ENCODE assay signal across 10 cellular contexts in the genomic region with DNA sequence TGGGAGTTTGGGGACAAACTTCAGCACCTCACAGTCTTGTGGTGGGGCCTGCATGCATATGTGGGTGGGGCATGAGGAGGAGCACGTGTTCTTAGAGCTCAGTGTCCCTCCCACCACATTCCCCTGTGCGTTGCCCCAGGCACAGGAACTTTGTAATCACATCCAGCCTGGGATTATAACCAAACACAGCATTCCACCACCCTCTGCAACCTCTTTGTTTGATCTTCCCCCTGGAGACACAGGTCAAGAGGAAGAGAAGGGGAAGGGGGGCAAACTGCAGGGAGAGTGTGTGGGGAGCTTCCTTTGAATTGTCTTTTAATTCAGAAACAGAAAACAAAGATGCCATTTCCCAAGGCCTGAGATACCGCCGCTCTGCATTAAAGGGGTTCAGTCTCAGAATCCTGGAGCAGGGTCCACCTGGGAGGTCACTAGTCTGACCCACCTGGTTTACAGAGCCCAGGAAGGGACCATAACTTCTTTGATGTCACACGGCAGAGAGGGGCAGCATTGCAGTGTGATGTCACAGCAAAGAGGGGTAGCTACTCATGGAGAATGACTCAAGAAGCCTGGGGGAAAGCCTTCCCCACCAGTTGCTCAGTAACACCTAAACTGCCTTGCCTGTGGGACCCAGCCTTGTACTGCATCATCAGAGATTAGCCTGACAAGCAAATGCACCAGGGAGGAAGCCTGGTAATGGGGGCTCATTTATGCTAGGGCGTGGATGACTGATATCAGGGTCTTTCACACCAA.
DNase-seq lines count a peak whose midpoint lies in the region; ATAC-seq, FAIRE-seq and TF ChIP-seq lines count a peak whose summit lies in the region.
"Had no signal": no experiment of that assay in that cellular context is flagged by ENCODE, and none has a peak within 500 bp of the region (broad histone marks: within the 10 kb centered on the region; RNA-seq: fewer than 3 reads in every experiment).

No MANE protein-coding gene starts in this region.

- intact Hi-C loops in mammary epithelial cell (cut with micrococcal nuclease) (no loop called here), HepG2 (cut with micrococcal nuclease; ENCODE audit: unreplicated experiment) (loop anchor here (1.0 to 5.0 kb wide), 4 partner anchors 31 to 111 kb away; no protein-coding TSS in a partner anchor)

- peak; percentile 43 for DNase-seq in AG20443 (ENCODE audit: low spot score)
- DNase-seq in mammary epithelial cell: peak; percentile 60
- DNase-seq in HepG2 (ENCODE audit: low spot score): peak; percentile 98
- no peak for DNase-seq in activated CD4-positive, CD25-positive, alpha-beta regulatory T cell (lab: John Stamatoyannopoulos, UW)
- DNase-seq in OCI-M1 (lab: John Stamatoyannopoulos, UW): no peak
- DNase-seq: activated naive CD4-positive, alpha-beta T cell treated with anti-CD3 and anti-CD28 coated beads, Interleukin-2, amount 10 ng/mL, durations not matched to agents 7 days and 5 days had no signal

- H4K20me1 ChIP-seq in mammary epithelial cell (ENCODE audit: insufficient read depth, low read length) (no peaks in the 10 kb centered on the region), HepG2 (ENCODE audit: insufficient read depth, low read length) (no peaks in the 10 kb centered on the region)

- TF ChIP-seq EP300 in HepG2 (IDR thresholded peaks at IDR 0.05; ENCODE audit: low read depth in 2 of 2, low read length in 2 of 2) (peak; percentile 37 to 88; a peak in 3 of 4 replicates), HepG2 (CRISPR knock-in tag; IDR thresholded peaks at IDR 0.05; ENCODE audit: borderline replicate concordance) (peak; percentile 70)

- H3K27ac ChIP-seq in mammary epithelial cell (ENCODE audit: insufficient read depth, low read depth, low read length): peak overlapping the region; percentile 69
- H3K27ac ChIP-seq in HepG2 (ENCODE audit: extremely low read length, insufficient read depth, low read length): peak overlapping the region; percentile 98

- TF ChIP-seq RAD21 in HepG2 (CRISPR knock-in tag; IDR thresholded peaks at IDR 0.05): no peak

- H3K9ac ChIP-seq in mammary epithelial cell (ENCODE audit: insufficient read depth, low read length) (peak overlapping the region; percentile 22), HepG2 (ENCODE audit: insufficient read depth, low read depth, low read length) (peak overlapping the region; percentile 95)

- no peaks in the 10 kb centered on the region for H3K79me2 ChIP-seq in mammary epithelial cell (ENCODE audit: insufficient read depth, low read length)
- peaks cover 22% of the 10 kb centered on the region for H3K79me2 ChIP-seq in HepG2 (ENCODE audit: insufficient read depth, low read length)

- H3K9me3 Mint-ChIP-seq in IgD-negative memory B cell: peaks cover 0 to 3% (median 0%) of the 10 kb centered on the region in 3 donors

- peak overlapping the region; percentile 31 for H3K4me2 ChIP-seq in mammary epithelial cell (ENCODE audit: insufficient read depth, low read depth, low read length)
- peak overlapping the region; percentile 93 for H3K4me2 ChIP-seq in HepG2 (ENCODE audit: low read depth, low read length)

- dilution Hi-C loops in mammary epithelial cell (cut with HindIII; ENCODE audit: low sequenced_read_pairs): no loop called here

- peaks cover 24% of the 10 kb centered on the region for H3K4me1 ChIP-seq in mammary epithelial cell (ENCODE audit: insufficient read depth, low read length)
- peaks cover 61% of the 10 kb centered on the region for H3K4me1 ChIP-seq in HepG2 (ENCODE audit: insufficient read depth, low read length)

- peaks cover 2% of the 10 kb centered on the region for H3K27me3 Mint-ChIP-seq in IgD-negative memory B cell

- BruUV-seq in mammary epithelial cell (replicated peaks; lab: Mats Ljungman, UMichigan) (no TSS peak), HepG2 (replicated peaks; lab: Mats Ljungman, UMichigan) (TSS peak; percentile 88)

- FAIRE-seq in HepG2 (lab: Jason Lieb, UNC): peak; percentile 96

- H3K9me3 ChIP-seq in mammary epithelial cell (replicated peaks; ENCODE audit: insufficient read depth, low read length): no peaks in the 10 kb centered on the region
- H3K9me3 ChIP-seq in HepG2 (ENCODE audit: low read length): no peaks in the 10 kb centered on the region
- H3K9me3 ChIP-seq: ovary had no signal

- H3K27ac Mint-ChIP-seq in IgD-negative memory B cell: peak overlapping the region in 1 of 3 donors; percentile 57
- H3K27ac Mint-ChIP-seq: activated naive CD4-positive, alpha-beta T cell treated with anti-CD3 and anti-CD28 coated beads, Interleukin-2, amount 10 ng/mL, durations not matched to agents 7 days and 5 days had no signal

- H3K4me3 Mint-ChIP-seq in IgD-negative memory B cell: peak overlapping the region in 3 of 4 donors; percentile 18 to 68 (median 58)
- H3K4me3 Mint-ChIP-seq: activated naive CD4-positive, alpha-beta T cell treated with anti-CD3 and anti-CD28 coated beads, Interleukin-2, amount 10 ng/mL, durations not matched to agents 7 days and 5 days had no signal

- TF ChIP-seq POLR2A in HepG2 (IDR thresholded peaks at IDR 0.05; ENCODE audit: insufficient read depth in 1 of 2, low read depth in 2 of 2, low read length in 2 of 2): peak; percentile 64 to 68

- H3K36me3 Mint-ChIP-seq in IgD-negative memory B cell: peaks cover 3% of the 10 kb centered on the region
- H3K36me3 Mint-ChIP-seq: activated naive CD4-positive, alpha-beta T cell treated with anti-CD3 and anti-CD28 coated beads, Interleukin-2, amount 10 ng/mL, durations not matched to agents 7 days and 5 days had no signal

- H2AFZ ChIP-seq in mammary epithelial cell (ENCODE audit: low read depth, low read length) (peak overlapping the region; percentile 88), HepG2 (ENCODE audit: low read length) (peak overlapping the region; percentile 93)

- H3K36me3 ChIP-seq in mammary epithelial cell (ENCODE audit: insufficient read depth, low read length) (no peaks in the 10 kb centered on the region), HepG2 (replicated peaks in 1 of 2; ENCODE audit: control insufficient read depth in 1 of 2, insufficient read depth in 2 of 2, low read length in 2 of 2) (no peaks in the 10 kb centered on the region)
- H3K36me3 ChIP-seq: ovary had no signal

- POLR2A ChIA-PET in HepG2 (lab: Yijun Ruan, JAX): interaction anchor here (0.7 to 3.7 kb wide), 24 partner anchors 8 to 331 kb away, joined by 3 to 63 read pairs (median 3); a partner anchor contains a TSS

- no peak overlapping the region for H3K4me3 ChIP-seq in mammary epithelial cell (replicated peaks in 1 of 3; ENCODE audit: insufficient read depth in 1 of 3, low read depth in 2 of 3, low read length in 3 of 3)
- H3K4me3 ChIP-seq in HepG2 (replicated peaks in 1 of 3; ENCODE audit: insufficient read depth in 1 of 3, low read depth in 2 of 3, low read length in 3 of 3): peak overlapping the region; percentile 69 to 79 (median 79)
- H3K4me3 ChIP-seq: ovary had no signal

- CTCF ChIA-PET in mammary epithelial cell (lab: Charles Lee; ENCODE audit: low non-redundant PET) (no interaction called here), HepG2 (lab: Yijun Ruan, JAX; ENCODE audit: low intra/inter-chr PET ratio, low total read pairs) (interaction anchor here (1.2 kb wide), 1 partner anchor 83 kb away, joined by 4 read pairs; no protein-coding TSS in a partner anchor)

- H3K4me1 Mint-ChIP-seq in IgD-negative memory B cell: peaks cover 7 to 11% (median 8%) of the 10 kb centered on the region in 3 donors

- TF ChIP-seq CTCF in mammary epithelial cell (conservative IDR thresholded peaks at IDR 0.05 in 1 of 2, IDR thresholded peaks at IDR 0.05 in 1 of 2; ENCODE audit: extremely low read depth in 1 of 2, insufficient read depth in 1 of 2, low read depth in 1 of 2, low read length in 2 of 2): no peak
- 0 out of 2 replicates have a peak, but pooled peaks have one; percentile 6 for TF ChIP-seq CTCF in HepG2 (CRISPR knock-in tag; IDR thresholded peaks at IDR 0.05)

- in situ Hi-C loops in mammary epithelial cell (cut with MboI; ENCODE audit: low sequenced_read_pairs in 2 of 2): no loop called here
- in situ Hi-C loops in HepG2 (cut with HindIII; ENCODE audit: extremely low pct_ligation_motif_present, low pct_unique_long_range_greater_than_20kb): loop anchor here (5.0 kb wide), 1 partner anchor 84 kb away; no protein-coding TSS in a partner anchor

- ATAC-seq in HepG2 (peak; percentile 96), GM19023 (IDR thresholded peaks at IDR 0.05; ENCODE audit: unreplicated experiment) (no peak), GM21381 (IDR thresholded peaks at IDR 0.05; ENCODE audit: unreplicated experiment) (no peak)

- WGBS in mammary epithelial cell (ENCODE audit: low coverage, missing lambda C conversion rate): 57% methylated on average over 3 of the region's 6 CpGs
- 6% methylated on average over 6 of the region's 6 CpGs for WGBS in HepG2 (ENCODE audit: low lambda C conversion rate)

- no peaks in the 10 kb centered on the region for H3K27me3 ChIP-seq in mammary epithelial cell (ENCODE audit: insufficient read depth, low read length)
- H3K27me3 ChIP-seq in HepG2 (ENCODE audit: control insufficient read depth in 1 of 2, insufficient read depth in 2 of 2, low read length in 2 of 2): no peaks in the 10 kb centered on the region; a peak in 1 of 5 replicates
- H3K27me3 ChIP-seq: ovary had no signal

TF ChIP-seq in HepG2, 621 proteins besides CTCF, POLR2A, EP300 and RAD21 (continues in another document):
- TF ChIP-seq IRF2 (CRISPR knock-in tag; IDR thresholded peaks at IDR 0.05): peak; percentile 90
- TF ChIP-seq SRSF4 (IDR thresholded peaks at IDR 0.05; ENCODE audit: low read depth, low read length, poor library complexity, severe bottlenecking): no peak
- peak; percentile 32; the same call in 1 of the 2 replicates for TF ChIP-seq ZNF160 (CRISPR knock-in tag; IDR thresholded peaks at IDR 0.05)
- peak; percentile 2; the same call in 1 of the 2 replicates for TF ChIP-seq ZSCAN9 (CRISPR knock-in tag; IDR thresholded peaks at IDR 0.05; ENCODE audit: borderline replicate concordance)
- no peak for TF ChIP-seq ZNF468 (CRISPR knock-in tag; IDR thresholded peaks at IDR 0.05)
- TF ChIP-seq ZC3H4 (CRISPR knock-in tag; IDR thresholded peaks at IDR 0.05; ENCODE audit: borderline replicate concordance): no peak
- TF ChIP-seq, protein P1, sequence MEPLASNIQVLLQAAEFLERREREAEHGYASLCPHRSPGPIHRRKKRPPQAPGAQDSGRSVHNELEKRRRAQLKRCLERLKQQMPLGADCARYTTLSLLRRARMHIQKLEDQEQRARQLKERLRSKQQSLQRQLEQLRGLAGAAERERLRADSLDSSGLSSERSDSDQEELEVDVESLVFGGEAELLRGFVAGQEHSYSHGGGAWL (CRISPR knock-in tag; IDR thresholded peaks at IDR 0.05): no peak
- TF ChIP-seq, protein P2, sequence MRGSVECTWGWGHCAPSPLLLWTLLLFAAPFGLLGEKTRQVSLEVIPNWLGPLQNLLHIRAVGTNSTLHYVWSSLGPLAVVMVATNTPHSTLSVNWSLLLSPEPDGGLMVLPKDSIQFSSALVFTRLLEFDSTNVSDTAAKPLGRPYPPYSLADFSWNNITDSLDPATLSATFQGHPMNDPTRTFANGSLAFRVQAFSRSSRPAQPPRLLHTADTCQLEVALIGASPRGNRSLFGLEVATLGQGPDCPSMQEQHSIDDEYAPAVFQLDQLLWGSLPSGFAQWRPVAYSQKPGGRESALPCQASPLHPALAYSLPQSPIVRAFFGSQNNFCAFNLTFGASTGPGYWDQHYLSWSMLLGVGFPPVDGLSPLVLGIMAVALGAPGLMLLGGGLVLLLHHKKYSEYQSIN (CRISPR knock-in tag; IDR thresholded peaks at IDR 0.05; ENCODE audit: borderline replicate concordance): no peak
- no peak for TF ChIP-seq CENPX (CRISPR knock-in tag; IDR thresholded peaks at IDR 0.05)

Comparison
In these comparisons a context has a peak if more than half of its experiments do, and no peak if none do; other contexts are left out.
1. DNase-seq: peak in AG20443 (single experiment), mammary epithelial cell (single experiment) and HepG2 (single experiment); none in activated CD4-positive, CD25-positive, alpha-beta regulatory T cell (0 of 4) and OCI-M1 (single experiment).
2. H3K4me3 ChIP-seq: peak in HepG2 (3 of 3); none in mammary epithelial cell (0 of 3).